8 cellular contexts compared by ENCODE assay signal in the genomic region with DNA sequence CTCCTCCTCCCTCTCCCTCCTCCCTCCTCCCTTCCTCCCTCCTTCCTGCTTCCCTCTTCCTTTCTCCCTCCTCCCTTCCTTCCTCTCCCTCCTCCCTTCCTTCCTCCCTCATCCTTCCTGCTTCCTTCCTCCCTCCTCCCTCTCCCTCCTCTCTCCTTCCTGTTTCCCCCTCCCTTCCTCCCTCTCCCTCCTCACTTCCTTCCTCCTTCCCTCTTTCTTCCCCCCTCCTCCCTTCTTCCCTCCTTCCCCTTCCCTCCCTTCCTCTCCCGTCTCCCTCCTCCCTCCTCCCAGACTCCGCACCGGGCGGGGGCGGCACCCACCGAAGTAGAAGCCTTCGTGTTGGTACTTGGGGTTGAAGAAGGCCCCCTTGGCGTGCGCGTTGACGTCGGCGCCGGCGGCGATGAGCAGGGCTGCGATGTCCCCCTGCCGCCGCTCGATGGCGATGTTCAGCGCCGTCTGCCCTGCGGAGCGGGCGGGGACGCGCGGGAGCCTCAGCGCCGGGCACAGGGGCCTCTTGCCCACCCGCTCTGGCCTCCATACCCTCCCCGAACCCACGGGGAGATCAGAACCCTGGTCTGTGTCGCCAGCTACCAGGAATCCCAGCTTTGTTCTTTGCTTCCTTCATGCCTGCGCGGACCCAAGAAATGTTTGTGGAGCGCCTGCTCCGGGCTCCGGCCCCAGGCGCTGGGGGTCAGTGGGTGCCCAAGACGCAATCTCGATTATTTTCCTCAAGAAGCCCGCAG. TPM values are rescaled to one million over a fixed set of nuclear protein-coding genes. Genes with fewer than 3 reads are reported as not detected.
DNase-seq lines count a peak whose midpoint lies in the region; ATAC-seq and TF ChIP-seq lines count a peak whose summit lies in the region.

No MANE protein-coding gene starts in this region.

- DNase-seq in D341Med (ENCODE audit: low spot score) = peak; percentile 86
- DNase-seq in activated CD4-positive, alpha-beta T cell treated with anti-CD3 and anti-CD28 coated beads, Interleukin-2, amount 10 ng/mL, durations not matched to agents 24 days and 14 days = peak; percentile 80
- no peak for DNase-seq in coronary artery (ENCODE audit: low spot score)
- peak in 1 of 2 donors; percentile 44 for DNase-seq in left lung
- DNase-seq in stimulated activated CD4-positive, alpha-beta T cell treated with anti-CD3 and anti-CD28 coated beads, Interleukin-2, amount 100 ng/mL, for 24 hours = peak; percentile 62 to 72
- DNase-seq in NCI-H146 (lab: John Stamatoyannopoulos, UW) = no peak

- no peaks in the 10 kb centered on the region for H3K9me3 Mint-ChIP-seq in activated CD4-positive, alpha-beta T cell treated with anti-CD3 and anti-CD28 coated beads, Interleukin-2, amount 10 ng/mL, durations not matched to agents 24 days and 14 days

- TF ChIP-seq CTCF in coronary artery (IDR thresholded peaks at IDR 0.05) = peak; percentile 13
- TF ChIP-seq CTCF in left lung (IDR thresholded peaks at IDR 0.05) = peak; percentile 45 to 49

- peak overlapping the region; percentile 40 for H3K4me3 Mint-ChIP-seq in activated CD4-positive, alpha-beta T cell treated with anti-CD3 and anti-CD28 coated beads, Interleukin-2, amount 10 ng/mL, durations not matched to agents 24 days and 14 days

- WGBS in HUES64 = 6% methylated on average over 44 of the region's 44 CpGs

- peak overlapping the region; percentile 70 for H3K9ac ChIP-seq in HUES64 (ENCODE audit: low read depth, low read length)

- H3K27ac ChIP-seq in HUES64 (ENCODE audit: low read depth, low read length) = no peak overlapping the region
- peak overlapping the region in 1 of 2 donors; percentile 56 for H3K27ac ChIP-seq in coronary artery
- no peak overlapping the region for H3K27ac ChIP-seq in left lung

- H3K9me3 ChIP-seq in HUES64 (ENCODE audit: insufficient read depth, low read depth, low read length) (no peaks in the 10 kb centered on the region), left lung (no peaks in the 10 kb centered on the region)

- H3K36me3 Mint-ChIP-seq in activated CD4-positive, alpha-beta T cell treated with anti-CD3 and anti-CD28 coated beads, Interleukin-2, amount 10 ng/mL, durations not matched to agents 24 days and 14 days (ENCODE audit: low read depth) = no peaks in the 10 kb centered on the region

- ATAC-seq in left lung = peak; percentile 96
- ATAC-seq in GM19023 (IDR thresholded peaks at IDR 0.05; ENCODE audit: unreplicated experiment) = no peak

- peaks cover 8% of the 10 kb centered on the region for H3K4me1 Mint-ChIP-seq in activated CD4-positive, alpha-beta T cell treated with anti-CD3 and anti-CD28 coated beads, Interleukin-2, amount 10 ng/mL, durations not matched to agents 24 days and 14 days

- H3K27ac Mint-ChIP-seq in activated CD4-positive, alpha-beta T cell treated with anti-CD3 and anti-CD28 coated beads, Interleukin-2, amount 10 ng/mL, durations not matched to agents 24 days and 14 days = no peak overlapping the region

- H3K4me3 ChIP-seq in HUES64 (ENCODE audit: low read length) = peak overlapping the region; percentile 56
- H3K4me3 ChIP-seq in coronary artery = peak overlapping the region; percentile 66
- peak overlapping the region; percentile 24 to 29 for H3K4me3 ChIP-seq in left lung

- intact Hi-C loops in activated CD4-positive, alpha-beta T cell treated with anti-CD3 and anti-CD28 coated beads, Interleukin-2, amount 10 ng/mL, durations not matched to agents 24 days and 14 days (cut with micrococcal nuclease) = no loop called here
- intact Hi-C loops in left lung (cut with DNase I) = no loop called here

- peaks cover 16% of the 10 kb centered on the region for H3K27me3 Mint-ChIP-seq in activated CD4-positive, alpha-beta T cell treated with anti-CD3 and anti-CD28 coated beads, Interleukin-2, amount 10 ng/mL, durations not matched to agents 24 days and 14 days

- H3K27me3 ChIP-seq in HUES64 (ENCODE audit: insufficient read depth, low read length) (no peaks in the 10 kb centered on the region), left lung (peaks cover 0 to 37% of the 10 kb centered on the region in 2 donors)

- H3K4me1 ChIP-seq in HUES64 (ENCODE audit: insufficient read depth, low read length) (peaks cover 6% of the 10 kb centered on the region), left lung (no peaks in the 10 kb centered on the region)

- H3K36me3 ChIP-seq in HUES64 (ENCODE audit: insufficient read depth, low read length) = no peaks in the 10 kb centered on the region
- H3K36me3 ChIP-seq in left lung = no peaks in the 10 kb centered on the region

RNA-seq across cellular contexts. Expression of gene TRPV3, which starts 22.2 kb away (rescaled TPM):
- polyA plus RNA-seq in HUES64 (2013, experiment 1 of 2) = 0.85 TPM
- polyA plus RNA-seq in HUES64 (2013, experiment 2 of 2) = 1.1 TPM
- total RNA-seq in activated CD4-positive, alpha-beta T cell treated with anti-CD3 and anti-CD28 coated beads, Interleukin-2, amount 10 ng/mL, durations not matched to agents 24 days and 14 days = 0.16 and 0.31 TPM in 2 replicates
- total RNA-seq in left lung = under 1 TPM; 0.55 to 0.58 TPM

RNA-seq across cellular contexts. Expression of gene ASPA, which starts 59.6 kb away (rescaled TPM):
- not detected for polyA plus RNA-seq in HUES64 (2013, experiment 1 of 2)
- not detected for polyA plus RNA-seq in HUES64 (2013, experiment 2 of 2)
- not detected in 2 replicates for total RNA-seq in activated CD4-positive, alpha-beta T cell treated with anti-CD3 and anti-CD28 coated beads, Interleukin-2, amount 10 ng/mL, durations not matched to agents 24 days and 14 days
- total RNA-seq in left lung = 1 to 10 TPM; 6.5 to 7.1 TPM

Comparison
In these comparisons a context has a peak if more than half of its experiments do, and no peak if none do; other contexts are left out.
1. DNase-seq: peak in D341Med (single experiment), activated CD4-positive, alpha-beta T cell treated with anti-CD3 and anti-CD28 coated beads, Interleukin-2, amount 10 ng/mL, durations not matched to agents 24 days and 14 days (single experiment) and stimulated activated CD4-positive, alpha-beta T cell treated with anti-CD3 and anti-CD28 coated beads, Interleukin-2, amount 100 ng/mL, for 24 hours (2 of 2); none in coronary artery (single experiment) and NCI-H146 (single experiment).
2. Peak in every context shown above with its lines, with median percentiles within 50 percentile points of each other: H3K4me3 ChIP-seq.